In the genomic region with DNA sequence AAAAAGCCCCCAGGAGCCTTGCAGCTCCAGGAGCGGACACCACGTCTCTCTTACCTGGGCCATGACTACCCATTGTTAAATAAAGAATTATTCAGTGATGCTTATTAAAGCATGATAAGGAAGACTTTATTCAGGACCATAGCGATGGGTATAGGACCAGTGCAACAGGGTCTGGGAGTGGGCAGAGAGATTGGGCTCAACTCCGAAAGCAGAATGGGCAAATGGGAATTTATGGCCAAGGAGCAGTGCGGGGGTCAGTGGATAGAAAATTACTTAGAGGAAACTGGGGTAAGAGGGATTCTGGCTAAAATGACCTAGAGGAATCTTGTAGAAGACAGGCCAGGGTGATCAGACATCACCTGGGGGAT, we compare ENCODE assay signal across 8 cellular contexts. TPM values are rescaled to one million over a fixed set of nuclear protein-coding genes. Genes with fewer than 3 reads are reported as not detected.
DNase-seq lines count a peak whose midpoint lies in the region; ATAC-seq and TF ChIP-seq lines count a peak whose summit lies in the region.

No MANE protein-coding gene starts in this region.

- no peak for DNase-seq in CD4-positive, alpha-beta memory T cell
- DNase-seq in dorsolateral prefrontal cortex: no peak
- DNase-seq in nephron progenitor cell: no peak
- DNase-seq in mesenteric fat pad (ENCODE audit: low spot score): no peak
- DNase-seq in anterior cingulate cortex (lab: John Stamatoyannopoulos, UW): no peak
- no peak for DNase-seq in activated CD8-positive, alpha-beta memory T cell treated with anti-CD3 and anti-CD28 coated beads, Interleukin-2, amount 50 U/mL, for 48 hours

- H3K27me3 Mint-ChIP-seq in CD4-positive, alpha-beta memory T cell: no peaks in the 10 kb centered on the region
- H3K27me3 Mint-ChIP-seq in nephron progenitor cell (ENCODE audit: low read depth, poor library complexity): no peaks in the 10 kb centered on the region

- peaks cover 17 to 34% (median 27%) of the 10 kb centered on the region in 4 donors for H3K4me1 Mint-ChIP-seq in CD4-positive, alpha-beta memory T cell
- peaks cover 32% of the 10 kb centered on the region for H3K4me1 Mint-ChIP-seq in nephron progenitor cell

- intact Hi-C loops in CD4-positive, alpha-beta memory T cell (cut with micrococcal nuclease): no loop called here
- intact Hi-C loops in dorsolateral prefrontal cortex (cut with DNase I): loop anchor here (5.0 to 10.0 kb wide), 2 partner anchors 274 to 709 kb away; a partner anchor contains a TSS

- peaks cover 10% of the 10 kb centered on the region for H3K36me3 ChIP-seq in CD4-positive, alpha-beta memory T cell (ENCODE audit: insufficient read depth, low read length)
- peaks cover 31% of the 10 kb centered on the region for H3K36me3 ChIP-seq in HUES64 (ENCODE audit: insufficient read depth, low read length)

- peak overlapping the region; percentile 91 for H3K27ac ChIP-seq in CD4-positive, alpha-beta memory T cell (ENCODE audit: low read depth, low read length)
- H3K27ac ChIP-seq in HUES64 (ENCODE audit: low read depth, low read length) (no peak overlapping the region), dorsolateral prefrontal cortex (peak overlapping the region; percentile 3 to 97 (median 90))

- H3K4me3 Mint-ChIP-seq in CD4-positive, alpha-beta memory T cell: peak overlapping the region; percentile 97 to 99 (median 98)
- peak overlapping the region; percentile 99 for H3K4me3 Mint-ChIP-seq in nephron progenitor cell

- H3K4me1 ChIP-seq in CD4-positive, alpha-beta memory T cell (ENCODE audit: insufficient read depth, low read length): peaks cover 35% of the 10 kb centered on the region
- peaks cover 13% of the 10 kb centered on the region; the same call in 1 of the 2 replicates for H3K4me1 ChIP-seq in HUES64 (ENCODE audit: insufficient read depth, low read length)

- H3K9me3 Mint-ChIP-seq in CD4-positive, alpha-beta memory T cell: no peaks in the 10 kb centered on the region
- no peaks in the 10 kb centered on the region for H3K9me3 Mint-ChIP-seq in nephron progenitor cell

- peak overlapping the region; percentile 92 to 99 (median 99) for H3K27ac Mint-ChIP-seq in CD4-positive, alpha-beta memory T cell
- no peak overlapping the region for H3K27ac Mint-ChIP-seq in nephron progenitor cell

- peak overlapping the region; percentile 34; the same call in 1 of the 2 replicates for H3K9ac ChIP-seq in HUES64 (ENCODE audit: low read depth, low read length)

- peak overlapping the region; percentile 90 for H3K4me3 ChIP-seq in CD4-positive, alpha-beta memory T cell (ENCODE audit: low read length in 2 of 2)
- peak overlapping the region; percentile 99 for H3K4me3 ChIP-seq in HUES64 (ENCODE audit: low read length)
- H3K4me3 ChIP-seq in dorsolateral prefrontal cortex: peak overlapping the region; percentile 64 to 100 (median 91)

- H3K27me3 ChIP-seq in CD4-positive, alpha-beta memory T cell (ENCODE audit: insufficient read depth, low read length): no peaks in the 10 kb centered on the region
- H3K27me3 ChIP-seq in HUES64 (ENCODE audit: insufficient read depth, low read length) (no peaks in the 10 kb centered on the region), dorsolateral prefrontal cortex (no peaks in the 10 kb centered on the region)

- no peak for ATAC-seq in HG02798 (IDR thresholded peaks at IDR 0.05; ENCODE audit: poor library complexity, unreplicated experiment)

- POLR2A ChIA-PET in CD4-positive, alpha-beta memory T cell (lab: Charles Lee; ENCODE audit: partially characterized antibody): interaction anchor here (0.7 to 1.7 kb wide), 5 partner anchors 32 to 700 kb away, joined by 3 to 10 read pairs (median 5); no protein-coding TSS in a partner anchor

- TF ChIP-seq CTCF in dorsolateral prefrontal cortex (IDR thresholded peaks at IDR 0.05 in 54 of 56, conservative IDR thresholded peaks at IDR 0.05 in 2 of 56; ENCODE audit: low read depth in 1 of 56, partially characterized antibody in 56 of 56): no peak
- TF ChIP-seq CTCF in nephron progenitor cell (IDR thresholded peaks at IDR 0.05): no peak

- WGBS in HUES64: 55% methylated on average over 5 of the region's 5 CpGs

- CTCF ChIA-PET in CD4-positive, alpha-beta memory T cell (lab: Charles Lee; ENCODE audit: partially characterized antibody): interaction anchor here (0.9 kb wide), 1 partner anchor 432 kb away, joined by 4 read pairs; no protein-coding TSS in a partner anchor

- peaks cover 13 to 25% of the 10 kb centered on the region in 2 donors for H3K36me3 Mint-ChIP-seq in CD4-positive, alpha-beta memory T cell
- peaks cover 15% of the 10 kb centered on the region for H3K36me3 Mint-ChIP-seq in nephron progenitor cell (ENCODE audit: low read depth)

- no peaks in the 10 kb centered on the region for H3K9me3 ChIP-seq in CD4-positive, alpha-beta memory T cell (ENCODE audit: control insufficient read depth in 1 of 2, low read length in 2 of 2)
- no peaks in the 10 kb centered on the region for H3K9me3 ChIP-seq in HUES64 (ENCODE audit: insufficient read depth, low read depth, low read length)

RNA-seq across cellular contexts. Expression of a gene that starts 0.6 kb away (rescaled TPM):
- total RNA-seq in CD4-positive, alpha-beta memory T cell: 100 to 1,000 TPM; 126 to 143 TPM
- polyA plus RNA-seq in CD4-positive, alpha-beta memory T cell: 100 to 1,000 TPM; 318 to 472 TPM
- 286 TPM for polyA plus RNA-seq in HUES64 (2013, experiment 1 of 2)
- 327 TPM for polyA plus RNA-seq in HUES64 (2013, experiment 2 of 2)
- 100 to 1,000 TPM; 104 to 254 (median 186) TPM for total RNA-seq in dorsolateral prefrontal cortex
- total RNA-seq in mesenteric fat pad: 171 TPM
